Comparison of ENCODE assay signal across 35 cellular contexts in genomic region chr1:1980467-1981141, GRCh38. TPM values are rescaled to one million over a fixed set of nuclear protein-coding genes. Genes with fewer than 3 reads are reported as not detected.
"Had no signal": no experiment of that assay in that cellular context is flagged by ENCODE, and none has a peak within 500 bp of the region (broad histone marks: within the 10 kb centered on the region; RNA-seq: fewer than 3 reads in every experiment).

No MANE protein-coding gene starts in this region.

- H3K4me3 Mint-ChIP-seq: naive thymus-derived CD4-positive, alpha-beta T cell; natural killer cell; nephron; neural progenitor cell; stimulated activated memory B cell treated with anti-CD40 and anti-IgM and Interleukin-4, amounts not matched to agents 10 μg/mL and 1 μg/mL and 100 μg/mL, for 72 hours; stimulated activated naive CD8-positive, alpha-beta T cell treated with anti-CD3 and anti-CD28 coated beads, Interleukin-15, amount 100 ng/mL, for 72 hours; type B pancreatic cell had no signal

- H3K36me3 ChIP-seq: neural progenitor cell, neutrophil, ovary, spleen, suprapubic skin, tibial artery, transverse colon, upper lobe of right lung, uterus had no signal

- H3K9me3 ChIP-seq: neutrophil, psoas muscle, spleen, suprapubic skin, testis, tibial artery, transverse colon, upper lobe of right lung, uterus had no signal

- H3K4me1 ChIP-seq: neural progenitor cell, parathyroid adenoma, psoas muscle, spleen, suprapubic skin, testis, tibial artery, transverse colon, upper lobe of right lung, uterus had no signal

- DNase-seq: naive thymus-derived CD4-positive, alpha-beta T cell; natural killer cell; nucleus accumbens; ovary; posterior cingulate gyrus; psoas muscle; spleen; stimulated activated CD4-positive, alpha-beta T cell treated with anti-CD3 and anti-CD28 coated beads, Interleukin-12 subunit alpha, Interleukin-12 subunit beta, amount 100 ng/mL, for 4 hours; stimulated activated CD4-positive, alpha-beta T cell treated with anti-CD3 and anti-CD28 coated beads, Interleukin-1b, Interleukin-23, amount 100 ng/mL, for 48 hours; stimulated activated CD4-positive, alpha-beta T cell treated with anti-CD3 and anti-CD28 coated beads, Interleukin-4, amount 100 ng/mL, for 1 hour; stimulated activated CD4-positive, alpha-beta T cell treated with anti-CD3 and anti-CD28 coated beads, Interleukin-4, amount 100 ng/mL, for 4 hours; stimulated activated CD8-positive, alpha-beta memory T cell treated with anti-CD3 and anti-CD28 coated beads, Interleukin-4, amount 100 ng/mL, for 48 hours; stimulated activated naive CD4-positive, alpha-beta T cell; stimulated activated naive CD8-positive, alpha-beta T cell treated with anti-CD3 and anti-CD28 coated beads, Interleukin-15, amount 100 ng/mL, for 72 hours; stimulated activated naive CD8-positive, alpha-beta T cell treated with anti-CD3 and anti-CD28 coated beads, Interleukin-15, Interleukin-2, amounts not matched to agents 100 U/mL and 50 U/mL, for 24 hours; substantia nigra; testis; tibial artery; transverse colon; upper lobe of right lung; uterus had no signal

- H3K4me3 ChIP-seq: neural progenitor cell, ovary, psoas muscle, skin epidermis, smooth muscle cell, spleen, suprapubic skin, testis, tibial artery, transverse colon, upper lobe of right lung, uterus had no signal

- H3K27ac ChIP-seq: neural progenitor cell, neutrophil, ovary, parathyroid adenoma, psoas muscle, skin epidermis, spleen, suprapubic skin, testis, tibial artery, transverse colon, upper lobe of right lung, uterus had no signal

- H3K27ac Mint-ChIP-seq: naive thymus-derived CD4-positive, alpha-beta T cell; natural killer cell; nephron; neural progenitor cell; progenitor cell of endocrine pancreas; stimulated activated memory B cell treated with anti-CD40 and anti-IgM and Interleukin-4, amounts not matched to agents 10 μg/mL and 1 μg/mL and 100 μg/mL, for 72 hours; stimulated activated naive CD8-positive, alpha-beta T cell treated with anti-CD3 and anti-CD28 coated beads, Interleukin-15, amount 100 ng/mL, for 72 hours; type B pancreatic cell had no signal

- H3K36me3 Mint-ChIP-seq: natural killer cell; stimulated activated memory B cell treated with anti-CD40 and anti-IgM and Interleukin-4, amounts not matched to agents 10 μg/mL and 1 μg/mL and 100 μg/mL, for 72 hours; type B pancreatic cell had no signal

- H2AFZ ChIP-seq: neural progenitor cell, parathyroid adenoma had no signal

- H3K4me1 Mint-ChIP-seq: natural killer cell; nephron; stimulated activated memory B cell treated with anti-CD40 and anti-IgM and Interleukin-4, amounts not matched to agents 10 μg/mL and 1 μg/mL and 100 μg/mL, for 72 hours; stimulated activated naive CD8-positive, alpha-beta T cell treated with anti-CD3 and anti-CD28 coated beads, Interleukin-15, amount 100 ng/mL, for 72 hours had no signal

- H3K79me2 ChIP-seq: parathyroid adenoma had no signal

- H3K4me2 ChIP-seq: neural progenitor cell, smooth muscle cell had no signal

- H3K9me3 Mint-ChIP-seq: natural killer cell, nephron, type B pancreatic cell had no signal

- H3K27me3 ChIP-seq: neural progenitor cell, ovary, testis, transverse colon, upper lobe of right lung, uterus had no signal

- ATAC-seq: naive thymus-derived CD4-positive, alpha-beta T cell; natural killer cell; psoas muscle; right cardiac atrium; sciatic nerve; stimulated activated memory B cell treated with anti-CD40 and anti-IgM and Interleukin-4, amounts not matched to agents 10 μg/mL and 1 μg/mL and 100 μg/mL, for 72 hours; stimulated activated naive CD8-positive, alpha-beta T cell treated with anti-CD3 and anti-CD28 coated beads, Interleukin-15, amount 100 ng/mL, for 72 hours; stimulated activated naive CD8-positive, alpha-beta T cell treated with anti-CD3 and anti-CD28 coated beads, Interleukin-15, Interleukin-2, amounts not matched to agents 100 U/mL and 50 U/mL, for 24 hours; upper lobe of right lung had no signal

- H3K9ac ChIP-seq: neural progenitor cell, parathyroid adenoma had no signal

RNA-seq across cellular contexts. Expression of gene CFAP74, which starts 23.0 kb away (rescaled TPM):
- total RNA-seq: naive thymus-derived CD4-positive, alpha-beta T cell; natural killer cell; psoas muscle; renal cortical epithelial cell; right cardiac atrium; smooth muscle cell; suprapubic skin; transverse colon had no signal
- polyA plus RNA-seq: naive thymus-derived CD4-positive, alpha-beta T cell; smooth muscle cell had no signal

RNA-seq across cellular contexts. Expression of gene GABRD, which starts 38.5 kb away (rescaled TPM):
- total RNA-seq: omental fat pad, progenitor cell of endocrine pancreas, renal cortical epithelial cell, sciatic nerve, smooth muscle cell, transverse colon had no signal
- polyA plus RNA-seq: smooth muscle cell had no signal
